ENCODE assay signal across 10 cellular contexts in the genomic region with DNA sequence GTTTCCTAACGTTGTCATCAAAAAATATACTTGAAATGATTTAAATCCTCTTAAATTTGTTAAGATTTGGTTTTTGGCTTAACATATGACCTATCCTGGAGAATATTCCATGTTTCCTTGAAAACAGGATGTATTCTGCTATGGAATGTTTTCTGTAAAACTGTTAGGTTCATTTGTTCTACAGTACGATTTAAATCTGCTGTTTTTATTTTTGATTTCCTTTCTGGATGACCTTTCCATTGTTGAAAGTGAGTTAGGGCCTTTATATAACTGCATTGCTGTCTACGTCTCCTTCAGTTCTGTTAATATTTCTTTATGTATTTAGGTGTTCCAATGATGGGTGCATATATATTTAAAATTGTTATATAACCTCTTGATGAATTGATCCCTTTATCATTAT.
"Had no signal": no experiment of that assay in that cellular context is flagged by ENCODE, and none has a peak within 500 bp of the region (broad histone marks: within the 10 kb centered on the region; RNA-seq: fewer than 3 reads in every experiment).

No MANE protein-coding gene starts in this region.

- ATAC-seq: HCT116, HepG2 had no signal

- DNase-seq: GOT3, H7, HFFc6, KBM-7 had no signal

- H3K27me3 Mint-ChIP-seq: IgD-negative memory B cell had no signal

- H3K9me3 ChIP-seq: HAP-1 had no signal

- H3K4me3 Mint-ChIP-seq: HFFc6 had no signal

- H3K4me3 ChIP-seq: GM23248, HAP-1 had no signal

- H3K4me1 ChIP-seq: HAP-1 had no signal

- H3K27ac Mint-ChIP-seq: HFFc6, IgD-negative memory B cell had no signal

- H3K4me1 Mint-ChIP-seq: IgD-negative memory B cell had no signal

- H3K27ac ChIP-seq: GM23248, HL-60 had no signal
